1 cellular context compared by ENCODE assay signal in the genomic region with DNA sequence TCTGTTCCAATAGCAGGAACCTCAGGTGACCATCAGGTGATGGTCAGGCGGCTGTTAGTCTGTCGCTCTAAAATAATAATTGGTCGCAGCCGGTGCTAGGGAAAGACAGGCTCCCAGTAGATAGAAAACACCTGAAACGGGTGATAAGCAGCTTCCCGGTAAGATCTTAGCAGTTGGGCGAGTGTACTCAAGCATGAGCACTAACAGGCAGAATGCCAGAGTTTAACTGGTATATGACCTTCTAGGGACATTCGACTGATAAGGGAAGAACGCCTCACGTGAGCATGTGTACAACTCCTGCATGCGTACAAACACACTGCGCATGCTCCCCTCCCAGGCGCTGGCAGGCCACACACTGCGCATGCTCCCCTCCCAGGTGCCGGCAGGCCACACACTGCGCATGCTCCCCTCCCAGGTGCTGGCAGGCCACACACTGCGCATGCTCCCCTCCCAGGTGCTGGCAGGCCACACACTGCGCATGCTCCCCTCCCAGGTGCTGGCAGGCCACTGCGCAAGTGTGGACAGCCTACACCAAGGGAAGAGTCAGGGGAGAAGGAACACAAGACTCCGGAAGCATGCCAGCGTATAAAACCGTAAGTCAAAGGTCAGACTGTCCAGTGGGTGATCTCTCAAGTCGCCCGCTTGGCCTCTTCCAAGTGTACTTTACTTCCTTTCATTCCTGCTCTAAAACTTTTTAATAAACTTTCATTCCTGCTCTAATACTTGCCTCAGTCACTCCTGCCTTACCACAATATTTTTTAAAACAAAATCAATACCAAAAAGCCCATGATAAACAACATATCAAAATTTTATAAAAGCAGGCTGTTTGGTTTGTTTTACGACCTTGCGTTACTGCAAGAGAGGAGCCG.
TF ChIP-seq lines count a peak whose summit lies in the region.

No MANE protein-coding gene starts in this region.

TF ChIP-seq in HepG2, 621 proteins besides CTCF, POLR2A, EP300 and RAD21 (continued from another document and continues in another):
- TF ChIP-seq ZNF354B (CRISPR knock-in tag; IDR thresholded peaks at IDR 0.05): no peak
- TF ChIP-seq, protein P1, sequence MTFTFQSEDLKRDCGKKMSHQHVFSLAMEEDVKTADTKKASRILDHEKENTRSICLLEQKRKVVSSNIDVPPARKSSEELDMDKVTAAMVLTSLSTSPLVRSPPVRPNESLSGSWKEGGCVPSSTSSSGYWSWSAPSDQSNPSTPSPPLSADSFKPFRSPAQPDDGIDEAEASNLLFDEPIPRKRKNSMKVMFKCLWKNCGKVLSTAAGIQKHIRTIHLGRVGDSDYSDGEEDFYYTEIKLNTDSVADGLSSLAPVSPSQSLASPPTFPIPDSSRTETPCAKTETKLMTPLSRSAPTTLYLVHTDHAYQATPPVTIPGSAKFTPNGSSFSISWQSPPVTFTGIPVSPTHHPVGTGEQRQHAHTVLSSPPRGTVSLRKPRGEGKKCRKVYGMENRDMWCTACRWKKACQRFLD (CRISPR knock-in tag; IDR thresholded peaks at IDR 0.05; ENCODE audit: borderline replicate concordance): no peak; the same call in 1 of the 2 replicates
- TF ChIP-seq ZNF124 (CRISPR knock-in tag; IDR thresholded peaks at IDR 0.05): 0 out of 2 replicates have a peak, but pooled peaks have one; percentile 76
- 0 out of 2 replicates have a peak, but pooled peaks have one; percentile 31 for TF ChIP-seq ZNF567 (CRISPR knock-in tag; IDR thresholded peaks at IDR 0.05; ENCODE audit: borderline replicate concordance)
- TF ChIP-seq HDAC2 (CRISPR knock-in tag; IDR thresholded peaks at IDR 0.05): no peak
- TF ChIP-seq HNRNPLL (IDR thresholded peaks at IDR 0.05; ENCODE audit: low read depth, low read length, poor library complexity, severe bottlenecking): no peak
- TF ChIP-seq ZNF253 (CRISPR knock-in tag; IDR thresholded peaks at IDR 0.05; ENCODE audit: borderline replicate concordance): no peak
- no peak; the same call in 1 of the 2 replicates for TF ChIP-seq ZSCAN25 (CRISPR knock-in tag; IDR thresholded peaks at IDR 0.05)
- no peak for TF ChIP-seq ZNF24 (IDR thresholded peaks at IDR 0.05)
- no peak for TF ChIP-seq PRPF4 (IDR thresholded peaks at IDR 0.05; ENCODE audit: low read depth, low read length, poor library complexity, severe bottlenecking)
- TF ChIP-seq MXI1 (IDR thresholded peaks at IDR 0.05; ENCODE audit: borderline replicate concordance, low read depth, low read length): peak; percentile 60; the same call in 1 of the 3 replicates
- no peak for TF ChIP-seq HOXA7 (CRISPR knock-in tag; IDR thresholded peaks at IDR 0.05)
- TF ChIP-seq, protein P2, sequence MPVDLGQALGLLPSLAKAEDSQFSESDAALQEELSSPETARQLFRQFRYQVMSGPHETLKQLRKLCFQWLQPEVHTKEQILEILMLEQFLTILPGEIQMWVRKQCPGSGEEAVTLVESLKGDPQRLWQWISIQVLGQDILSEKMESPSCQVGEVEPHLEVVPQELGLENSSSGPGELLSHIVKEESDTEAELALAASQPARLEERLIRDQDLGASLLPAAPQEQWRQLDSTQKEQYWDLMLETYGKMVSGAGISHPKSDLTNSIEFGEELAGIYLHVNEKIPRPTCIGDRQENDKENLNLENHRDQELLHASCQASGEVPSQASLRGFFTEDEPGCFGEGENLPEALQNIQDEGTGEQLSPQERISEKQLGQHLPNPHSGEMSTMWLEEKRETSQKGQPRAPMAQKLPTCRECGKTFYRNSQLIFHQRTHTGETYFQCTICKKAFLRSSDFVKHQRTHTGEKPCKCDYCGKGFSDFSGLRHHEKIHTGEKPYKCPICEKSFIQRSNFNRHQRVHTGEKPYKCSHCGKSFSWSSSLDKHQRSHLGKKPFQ (CRISPR knock-in tag; IDR thresholded peaks at IDR 0.05; ENCODE audit: insufficient replicate concordance): no peak
- no peak for TF ChIP-seq ARID2 (CRISPR knock-in tag; IDR thresholded peaks at IDR 0.05; ENCODE audit: borderline replicate concordance)
- TF ChIP-seq ZNF530 (CRISPR knock-in tag; IDR thresholded peaks at IDR 0.05; ENCODE audit: low read depth): no peak
- no peak for TF ChIP-seq GTF3A (CRISPR knock-in tag; conservative IDR thresholded peaks at IDR 0.05)
- TF ChIP-seq CHCHD3 (CRISPR knock-in tag; IDR thresholded peaks at IDR 0.05): no peak
- peak; percentile 43; the same call in 1 of the 2 replicates for TF ChIP-seq RXRB (CRISPR knock-in tag; IDR thresholded peaks at IDR 0.05; ENCODE audit: borderline replicate concordance)
- no peak for TF ChIP-seq ZKSCAN8 (CRISPR knock-in tag; IDR thresholded peaks at IDR 0.05; ENCODE audit: borderline replicate concordance)
- TF ChIP-seq ATRX (CRISPR knock-in tag; IDR thresholded peaks at IDR 0.05; ENCODE audit: borderline replicate concordance): no peak
- TF ChIP-seq ARNT2 (CRISPR knock-in tag; IDR thresholded peaks at IDR 0.05; ENCODE audit: low read depth): no peak
- TF ChIP-seq, protein P3, sequence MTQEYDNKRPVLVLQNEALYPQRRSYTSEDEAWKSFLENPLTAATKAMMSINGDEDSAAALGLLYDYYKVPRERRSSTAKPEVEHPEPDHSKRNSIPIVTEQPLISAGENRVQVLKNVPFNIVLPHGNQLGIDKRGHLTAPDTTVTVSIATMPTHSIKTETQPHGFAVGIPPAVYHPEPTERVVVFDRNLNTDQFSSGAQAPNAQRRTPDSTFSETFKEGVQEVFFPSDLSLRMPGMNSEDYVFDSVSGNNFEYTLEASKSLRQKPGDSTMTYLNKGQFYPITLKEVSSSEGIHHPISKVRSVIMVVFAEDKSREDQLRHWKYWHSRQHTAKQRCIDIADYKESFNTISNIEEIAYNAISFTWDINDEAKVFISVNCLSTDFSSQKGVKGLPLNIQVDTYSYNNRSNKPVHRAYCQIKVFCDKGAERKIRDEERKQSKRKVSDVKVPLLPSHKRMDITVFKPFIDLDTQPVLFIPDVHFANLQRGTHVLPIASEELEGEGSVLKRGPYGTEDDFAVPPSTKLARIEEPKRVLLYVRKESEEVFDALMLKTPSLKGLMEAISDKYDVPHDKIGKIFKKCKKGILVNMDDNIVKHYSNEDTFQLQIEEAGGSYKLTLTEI (CRISPR knock-in tag; conservative IDR thresholded peaks at IDR 0.05): no peak
- TF ChIP-seq, protein P4, sequence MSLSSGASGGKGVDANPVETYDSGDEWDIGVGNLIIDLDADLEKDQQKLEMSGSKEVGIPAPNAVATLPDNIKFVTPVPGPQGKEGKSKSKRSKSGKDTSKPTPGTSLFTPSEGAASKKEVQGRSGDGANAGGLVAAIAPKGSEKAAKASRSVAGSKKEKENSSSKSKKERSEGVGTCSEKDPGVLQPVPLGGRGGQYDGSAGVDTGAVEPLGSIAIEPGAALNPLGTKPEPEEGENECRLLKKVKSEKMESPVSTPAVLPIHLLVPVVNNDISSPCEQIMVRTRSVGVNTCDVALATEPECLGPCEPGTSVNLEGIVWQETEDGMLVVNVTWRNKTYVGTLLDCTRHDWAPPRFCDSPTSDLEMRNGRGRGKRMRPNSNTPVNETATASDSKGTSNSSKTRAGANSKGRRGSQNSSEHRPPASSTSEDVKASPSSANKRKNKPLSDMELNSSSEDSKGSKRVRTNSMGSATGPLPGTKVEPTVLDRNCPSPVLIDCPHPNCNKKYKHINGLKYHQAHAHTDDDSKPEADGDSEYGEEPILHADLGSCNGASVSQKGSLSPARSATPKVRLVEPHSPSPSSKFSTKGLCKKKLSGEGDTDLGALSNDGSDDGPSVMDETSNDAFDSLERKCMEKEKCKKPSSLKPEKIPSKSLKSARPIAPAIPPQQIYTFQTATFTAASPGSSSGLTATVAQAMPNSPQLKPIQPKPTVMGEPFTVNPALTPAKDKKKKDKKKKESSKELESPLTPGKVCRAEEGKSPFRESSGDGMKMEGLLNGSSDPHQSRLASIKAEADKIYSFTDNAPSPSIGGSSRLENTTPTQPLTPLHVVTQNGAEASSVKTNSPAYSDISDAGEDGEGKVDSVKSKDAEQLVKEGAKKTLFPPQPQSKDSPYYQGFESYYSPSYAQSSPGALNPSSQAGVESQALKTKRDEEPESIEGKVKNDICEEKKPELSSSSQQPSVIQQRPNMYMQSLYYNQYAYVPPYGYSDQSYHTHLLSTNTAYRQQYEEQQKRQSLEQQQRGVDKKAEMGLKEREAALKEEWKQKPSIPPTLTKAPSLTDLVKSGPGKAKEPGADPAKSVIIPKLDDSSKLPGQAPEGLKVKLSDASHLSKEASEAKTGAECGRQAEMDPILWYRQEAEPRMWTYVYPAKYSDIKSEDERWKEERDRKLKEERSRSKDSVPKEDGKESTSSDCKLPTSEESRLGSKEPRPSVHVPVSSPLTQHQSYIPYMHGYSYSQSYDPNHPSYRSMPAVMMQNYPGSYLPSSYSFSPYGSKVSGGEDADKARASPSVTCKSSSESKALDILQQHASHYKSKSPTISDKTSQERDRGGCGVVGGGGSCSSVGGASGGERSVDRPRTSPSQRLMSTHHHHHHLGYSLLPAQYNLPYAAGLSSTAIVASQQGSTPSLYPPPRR (CRISPR knock-in tag; IDR thresholded peaks at IDR 0.05; ENCODE audit: borderline replicate concordance): peak; percentile 34; the same call in 1 of the 2 replicates
- no peak for TF ChIP-seq NFYB (CRISPR knock-in tag; IDR thresholded peaks at IDR 0.05)
- no peak for TF ChIP-seq KAT2B (IDR thresholded peaks at IDR 0.05; ENCODE audit: borderline replicate concordance, low read depth, low read length)
- TF ChIP-seq FOXO1 (CRISPR knock-in tag; IDR thresholded peaks at IDR 0.05): no peak; the same call in 1 of the 2 replicates
- no peak for TF ChIP-seq PAX8 (CRISPR knock-in tag; IDR thresholded peaks at IDR 0.05; ENCODE audit: borderline replicate concordance)
- no peak for TF ChIP-seq ZNF713 (CRISPR knock-in tag; IDR thresholded peaks at IDR 0.05)
- TF ChIP-seq SIN3A (IDR thresholded peaks at IDR 0.05; ENCODE audit: borderline replicate concordance, low read depth, low read length): 0 out of 2 replicates have a peak, but pooled peaks have one; percentile 25
- no peak for TF ChIP-seq ZNF296 (CRISPR knock-in tag; conservative IDR thresholded peaks at IDR 0.05)
- no peak for TF ChIP-seq ZMYM2 (CRISPR knock-in tag; IDR thresholded peaks at IDR 0.05)
- TF ChIP-seq, protein P5, sequence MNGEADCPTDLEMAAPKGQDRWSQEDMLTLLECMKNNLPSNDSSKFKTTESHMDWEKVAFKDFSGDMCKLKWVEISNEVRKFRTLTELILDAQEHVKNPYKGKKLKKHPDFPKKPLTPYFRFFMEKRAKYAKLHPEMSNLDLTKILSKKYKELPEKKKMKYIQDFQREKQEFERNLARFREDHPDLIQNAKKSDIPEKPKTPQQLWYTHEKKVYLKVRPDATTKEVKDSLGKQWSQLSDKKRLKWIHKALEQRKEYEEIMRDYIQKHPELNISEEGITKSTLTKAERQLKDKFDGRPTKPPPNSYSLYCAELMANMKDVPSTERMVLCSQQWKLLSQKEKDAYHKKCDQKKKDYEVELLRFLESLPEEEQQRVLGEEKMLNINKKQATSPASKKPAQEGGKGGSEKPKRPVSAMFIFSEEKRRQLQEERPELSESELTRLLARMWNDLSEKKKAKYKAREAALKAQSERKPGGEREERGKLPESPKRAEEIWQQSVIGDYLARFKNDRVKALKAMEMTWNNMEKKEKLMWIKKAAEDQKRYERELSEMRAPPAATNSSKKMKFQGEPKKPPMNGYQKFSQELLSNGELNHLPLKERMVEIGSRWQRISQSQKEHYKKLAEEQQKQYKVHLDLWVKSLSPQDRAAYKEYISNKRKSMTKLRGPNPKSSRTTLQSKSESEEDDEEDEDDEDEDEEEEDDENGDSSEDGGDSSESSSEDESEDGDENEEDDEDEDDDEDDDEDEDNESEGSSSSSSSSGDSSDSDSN (CRISPR knock-in tag; IDR thresholded peaks at IDR 0.05): no peak
- TF ChIP-seq, protein P6, sequence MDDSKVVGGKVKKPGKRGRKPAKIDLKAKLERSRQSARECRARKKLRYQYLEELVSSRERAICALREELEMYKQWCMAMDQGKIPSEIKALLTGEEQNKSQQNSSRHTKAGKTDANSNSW (CRISPR knock-in tag; IDR thresholded peaks at IDR 0.05; ENCODE audit: borderline replicate concordance): no peak
- no peak for TF ChIP-seq NCOR1 (IDR thresholded peaks at IDR 0.05; ENCODE audit: borderline replicate concordance, low read length)
- TF ChIP-seq ZNF672 (CRISPR knock-in tag; IDR thresholded peaks at IDR 0.05): no peak
- TF ChIP-seq, protein P7, sequence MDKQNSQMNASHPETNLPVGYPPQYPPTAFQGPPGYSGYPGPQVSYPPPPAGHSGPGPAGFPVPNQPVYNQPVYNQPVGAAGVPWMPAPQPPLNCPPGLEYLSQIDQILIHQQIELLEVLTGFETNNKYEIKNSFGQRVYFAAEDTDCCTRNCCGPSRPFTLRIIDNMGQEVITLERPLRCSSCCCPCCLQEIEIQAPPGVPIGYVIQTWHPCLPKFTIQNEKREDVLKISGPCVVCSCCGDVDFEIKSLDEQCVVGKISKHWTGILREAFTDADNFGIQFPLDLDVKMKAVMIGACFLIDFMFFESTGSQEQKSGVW (CRISPR knock-in tag; IDR thresholded peaks at IDR 0.05; ENCODE audit: borderline replicate concordance): no peak
- TF ChIP-seq HOXA3 (CRISPR knock-in tag; IDR thresholded peaks at IDR 0.05): peak; percentile 58; the same call in 1 of the 2 replicates
- TF ChIP-seq, protein P8, sequence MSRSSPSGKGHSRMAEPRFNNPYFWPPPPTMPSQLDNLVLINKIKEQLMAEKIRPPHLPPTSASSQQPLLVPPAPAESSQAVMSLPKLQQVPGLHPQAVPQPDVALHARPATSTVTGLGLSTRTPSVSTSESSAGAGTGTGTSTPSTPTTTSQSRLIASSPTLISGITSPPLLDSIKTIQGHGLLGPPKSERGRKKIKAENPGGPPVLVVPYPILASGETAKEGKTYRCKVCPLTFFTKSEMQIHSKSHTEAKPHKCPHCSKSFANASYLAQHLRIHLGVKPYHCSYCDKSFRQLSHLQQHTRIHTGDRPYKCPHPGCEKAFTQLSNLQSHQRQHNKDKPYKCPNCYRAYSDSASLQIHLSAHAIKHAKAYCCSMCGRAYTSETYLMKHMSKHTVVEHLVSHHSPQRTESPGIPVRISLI (CRISPR knock-in tag; IDR thresholded peaks at IDR 0.05; ENCODE audit: borderline replicate concordance): no peak
- TF ChIP-seq, protein P9, sequence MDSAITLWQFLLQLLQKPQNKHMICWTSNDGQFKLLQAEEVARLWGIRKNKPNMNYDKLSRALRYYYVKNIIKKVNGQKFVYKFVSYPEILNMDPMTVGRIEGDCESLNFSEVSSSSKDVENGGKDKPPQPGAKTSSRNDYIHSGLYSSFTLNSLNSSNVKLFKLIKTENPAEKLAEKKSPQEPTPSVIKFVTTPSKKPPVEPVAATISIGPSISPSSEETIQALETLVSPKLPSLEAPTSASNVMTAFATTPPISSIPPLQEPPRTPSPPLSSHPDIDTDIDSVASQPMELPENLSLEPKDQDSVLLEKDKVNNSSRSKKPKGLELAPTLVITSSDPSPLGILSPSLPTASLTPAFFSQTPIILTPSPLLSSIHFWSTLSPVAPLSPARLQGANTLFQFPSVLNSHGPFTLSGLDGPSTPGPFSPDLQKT (CRISPR knock-in tag; IDR thresholded peaks at IDR 0.05; ENCODE audit: borderline replicate concordance): no peak
- no peak for TF ChIP-seq PHF21A (CRISPR knock-in tag; IDR thresholded peaks at IDR 0.05)
- TF ChIP-seq, protein P10, sequence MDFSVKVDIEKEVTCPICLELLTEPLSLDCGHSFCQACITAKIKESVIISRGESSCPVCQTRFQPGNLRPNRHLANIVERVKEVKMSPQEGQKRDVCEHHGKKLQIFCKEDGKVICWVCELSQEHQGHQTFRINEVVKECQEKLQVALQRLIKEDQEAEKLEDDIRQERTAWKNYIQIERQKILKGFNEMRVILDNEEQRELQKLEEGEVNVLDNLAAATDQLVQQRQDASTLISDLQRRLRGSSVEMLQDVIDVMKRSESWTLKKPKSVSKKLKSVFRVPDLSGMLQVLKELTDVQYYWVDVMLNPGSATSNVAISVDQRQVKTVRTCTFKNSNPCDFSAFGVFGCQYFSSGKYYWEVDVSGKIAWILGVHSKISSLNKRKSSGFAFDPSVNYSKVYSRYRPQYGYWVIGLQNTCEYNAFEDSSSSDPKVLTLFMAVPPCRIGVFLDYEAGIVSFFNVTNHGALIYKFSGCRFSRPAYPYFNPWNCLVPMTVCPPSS (IDR thresholded peaks at IDR 0.05): no peak
- peak; percentile 32 for TF ChIP-seq HDAC1 (CRISPR knock-in tag; IDR thresholded peaks at IDR 0.05)
- no peak for TF ChIP-seq ZFP36L1 (CRISPR knock-in tag; IDR thresholded peaks at IDR 0.05)
